Comparison of ENCODE assay signal across 16 cellular contexts in the genomic region with DNA sequence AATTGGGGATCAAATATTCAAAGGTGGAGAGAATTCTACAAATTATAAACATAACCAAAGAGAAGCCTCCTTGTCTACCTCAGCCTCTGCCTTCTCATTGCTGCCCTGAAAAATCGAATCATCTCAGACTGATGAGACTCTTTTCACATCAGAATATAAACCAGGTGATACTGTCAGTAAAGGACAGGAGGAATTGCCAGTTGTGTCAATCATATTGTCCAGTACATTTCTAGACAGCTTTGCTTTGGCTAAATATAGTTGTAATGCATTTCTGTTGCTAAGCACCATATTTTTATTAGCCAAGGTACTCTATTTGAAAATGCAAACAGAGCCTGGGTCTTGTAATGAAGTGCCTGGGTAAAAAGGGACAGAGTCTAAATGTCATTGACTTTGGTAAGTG.
DNase-seq lines count a peak whose midpoint lies in the region; ATAC-seq, FAIRE-seq and TF ChIP-seq lines count a peak whose summit lies in the region.
"Had no signal": no experiment of that assay in that cellular context is flagged by ENCODE, and none has a peak within 500 bp of the region (broad histone marks: within the 10 kb centered on the region; RNA-seq: fewer than 3 reads in every experiment).

No MANE protein-coding gene starts in this region.

- H3K27me3 ChIP-seq in GM12878 (replicated peaks in 1 of 2; ENCODE audit: control insufficient read depth in 2 of 2, insufficient read depth in 2 of 2, low read length in 1 of 2) = no peaks in the 10 kb centered on the region
- no peaks in the 10 kb centered on the region for H3K27me3 ChIP-seq in muscle layer of duodenum (ENCODE audit: low read depth, low read length)
- H3K27me3 ChIP-seq in transverse colon = no peaks in the 10 kb centered on the region
- H3K27me3 ChIP-seq in adrenal gland = no peaks in the 10 kb centered on the region
- H3K27me3 ChIP-seq: BE2C had no signal

- TF ChIP-seq EP300 in GM12878 (IDR thresholded peaks at IDR 0.05; ENCODE audit: borderline replicate concordance in 1 of 2, control insufficient read depth in 1 of 2, low read depth in 2 of 2, low read length in 2 of 2) (no peak), transverse colon (IDR thresholded peaks at IDR 0.05; ENCODE audit: low read depth) (no peak)

- peaks cover 7% of the 10 kb centered on the region; the same call in 2 of the 3 replicates for H3K9me3 ChIP-seq in GM12878 (replicated peaks; ENCODE audit: control insufficient read depth, insufficient read depth, low read length)
- peaks cover 0 to 4% of the 10 kb centered on the region in 2 donors for H3K9me3 ChIP-seq in muscle layer of duodenum (ENCODE audit: control insufficient read depth in 1 of 2, low read length in 2 of 2)
- peaks cover 0 to 10% of the 10 kb centered on the region in 2 donors for H3K9me3 ChIP-seq in transverse colon
- H3K9me3 ChIP-seq in adrenal gland (replicated peaks in 1 of 3) = no peaks in the 10 kb centered on the region
- H3K9me3 ChIP-seq: A549, BE2C, HAP-1 had no signal

- TF ChIP-seq POLR2A in GM12878 (IDR thresholded peaks at IDR 0.05; ENCODE audit: low read depth, low read length) = no peak
- TF ChIP-seq POLR2A in transverse colon (IDR thresholded peaks at IDR 0.05) = no peak
- TF ChIP-seq POLR2A in adrenal gland (IDR thresholded peaks at IDR 0.05) = no peak

- no peaks in the 10 kb centered on the region for H3K79me2 ChIP-seq in GM12878 (ENCODE audit: control insufficient read depth, insufficient read depth, low read length)

- no peak for ATAC-seq in GM12878
- no peak for ATAC-seq in stimulated activated effector memory CD8-positive, alpha-beta T cell treated with anti-CD3 and anti-CD28 coated beads, Interleukin-12 subunit alpha, Interleukin-12 subunit beta, amount 100 ng/mL, for 72 hours
- ATAC-seq: A549; CD8-positive, alpha-beta T cell had no signal

- no peak overlapping the region; the same call in 1 of the 2 replicates for H2AFZ ChIP-seq in GM12878 (ENCODE audit: control insufficient read depth, low read depth, low read length)

- no peak overlapping the region for H3K4me3 Mint-ChIP-seq in stimulated activated effector memory CD8-positive, alpha-beta T cell treated with anti-CD3 and anti-CD28 coated beads, Interleukin-12 subunit alpha, Interleukin-12 subunit beta, amount 100 ng/mL, for 72 hours
- H3K4me3 Mint-ChIP-seq: CD8-positive, alpha-beta T cell had no signal

- H3K4me1 ChIP-seq in GM12878 (ENCODE audit: control insufficient read depth, insufficient read depth, low read length) (peaks cover 16% of the 10 kb centered on the region), muscle layer of duodenum (ENCODE audit: control insufficient read depth in 1 of 2, insufficient read depth in 2 of 2, low read length in 2 of 2) (no peaks in the 10 kb centered on the region), transverse colon (peaks cover 0 to 3% (median 0%) of the 10 kb centered on the region in 4 donors), adrenal gland (replicated peaks in 1 of 2) (no peaks in the 10 kb centered on the region)
- H3K4me1 ChIP-seq: A549, BE2C, HAP-1 had no signal

- 57% methylated on average over 1 of the region's 1 CpG for WGBS in GM12878 (ENCODE audit: insufficient coverage, insufficient replicate concordance, low lambda C conversion rate, missing lambda C conversion rate)
- 76 to 83% methylated on average over 1 of the region's 1 CpG for WGBS in transverse colon (ENCODE audit: low coverage in 1 of 2), 2 donors
- 73 to 88% (median 81%) methylated on average over 1 of the region's 1 CpG for WGBS in adrenal gland, 4 donors

- H3K27ac Mint-ChIP-seq in stimulated activated effector memory CD8-positive, alpha-beta T cell treated with anti-CD3 and anti-CD28 coated beads, Interleukin-12 subunit alpha, Interleukin-12 subunit beta, amount 100 ng/mL, for 72 hours = no peak overlapping the region
- H3K27ac Mint-ChIP-seq: CD8-positive, alpha-beta T cell had no signal

- no peaks in the 10 kb centered on the region for H3K36me3 Mint-ChIP-seq in stimulated activated effector memory CD8-positive, alpha-beta T cell treated with anti-CD3 and anti-CD28 coated beads, Interleukin-12 subunit alpha, Interleukin-12 subunit beta, amount 100 ng/mL, for 72 hours
- H3K36me3 Mint-ChIP-seq: CD8-positive, alpha-beta T cell had no signal

- SMC1A ChIA-PET in GM12878 (lab: Charles Lee; ENCODE audit: uncharacterized antibody, unreplicated experiment) = interaction anchor here (1.1 to 2.9 kb wide), 3 partner anchors 10 to 97 kb away, joined by 3 to 15 read pairs (median 6); no protein-coding TSS in a partner anchor

- no peak for TF ChIP-seq RAD21 in GM12878 (IDR thresholded peaks at IDR 0.05; ENCODE audit: insufficient read depth, low read depth, low read length)

- H3K4me2 ChIP-seq in GM12878 (ENCODE audit: control insufficient read depth, insufficient read depth) = no peak overlapping the region
- H3K4me2 ChIP-seq: A549 had no signal

- no peak overlapping the region for H3K27ac ChIP-seq in GM12878 (ENCODE audit: control insufficient read depth, insufficient read depth)
- H3K27ac ChIP-seq in muscle layer of duodenum (ENCODE audit: low read length) = peak overlapping the region; percentile 33
- H3K27ac ChIP-seq in transverse colon = peak overlapping the region in 3 of 4 donors; percentile 43 to 52 (median 49)
- no peak overlapping the region for H3K27ac ChIP-seq in adrenal gland
- H3K27ac ChIP-seq: A549, C4-2B had no signal

- POLR2A ChIA-PET in GM12878 (lab: Charles Lee) = interaction anchor here (0.7 kb wide), 1 partner anchor 13 kb away, joined by 3 read pairs; no protein-coding TSS in a partner anchor

- no TSS peak for BruUV-seq in GM12878 (replicated peaks; lab: Mats Ljungman, UMichigan)

- TF ChIP-seq CTCF in GM12878 (IDR thresholded peaks at IDR 0.05 in 2 of 3, conservative IDR thresholded peaks at IDR 0.05 in 1 of 3; ENCODE audit: control insufficient read depth in 2 of 3, extremely low read depth in 1 of 3, insufficient read depth in 1 of 3, low read depth in 3 of 3, low read length in 3 of 3) (no peak), transverse colon (IDR thresholded peaks at IDR 0.05) (no peak), adrenal gland (IDR thresholded peaks at IDR 0.05) (no peak)

- H3K36me3 ChIP-seq in GM12878 (ENCODE audit: control insufficient read depth in 2 of 2, insufficient read depth in 2 of 2, low read length in 1 of 2) (no peaks in the 10 kb centered on the region), muscle layer of duodenum (ENCODE audit: control insufficient read depth in 1 of 2, insufficient read depth in 2 of 2, low read length in 2 of 2) (no peaks in the 10 kb centered on the region), transverse colon (no peaks in the 10 kb centered on the region), adrenal gland (replicated peaks in 1 of 2) (no peaks in the 10 kb centered on the region)
- H3K36me3 ChIP-seq: BE2C, HAP-1 had no signal

- H3K4me1 Mint-ChIP-seq in stimulated activated effector memory CD8-positive, alpha-beta T cell treated with anti-CD3 and anti-CD28 coated beads, Interleukin-12 subunit alpha, Interleukin-12 subunit beta, amount 100 ng/mL, for 72 hours = peaks cover 8% of the 10 kb centered on the region

- in situ Hi-C loops in GM12878 (cut with MboI) = no loop called here
- in situ Hi-C loops in transverse colon (cut with MboI; ENCODE audit: low pct_ligation_motif_present in 1 of 4, low pct_unique_long_range_greater_than_20kb in 1 of 4, low sequenced_read_pairs in 3 of 4) = no loop called here

- FAIRE-seq in GM12878 (lab: Jason Lieb, UNC) (no peak), islet of Langerhans (lab: Jason Lieb, UNC) (peak; percentile 89)
- FAIRE-seq: A549, D721Med, H1 had no signal

- intact Hi-C loops in GM12878 (cut with micrococcal nuclease; ENCODE audit: unreplicated experiment) = no loop called here
- intact Hi-C loops in transverse colon (cut with DNase I; ENCODE audit: low total_unique reads) = no loop called here
- intact Hi-C loops in adrenal gland (cut with DNase I) = no loop called here

- no peaks in the 10 kb centered on the region for H4K20me1 ChIP-seq in GM12878 (ENCODE audit: control insufficient read depth, insufficient read depth)

- H3K4me3 ChIP-seq in GM12878 (no peak overlapping the region), muscle layer of duodenum (ENCODE audit: low read depth in 1 of 2, low read length in 2 of 2) (no peak overlapping the region), transverse colon (no peak overlapping the region), adrenal gland (no peak overlapping the region)
- H3K4me3 ChIP-seq: A549, HAP-1 had no signal

- H3K9me3 Mint-ChIP-seq in stimulated activated effector memory CD8-positive, alpha-beta T cell treated with anti-CD3 and anti-CD28 coated beads, Interleukin-12 subunit alpha, Interleukin-12 subunit beta, amount 100 ng/mL, for 72 hours = no peaks in the 10 kb centered on the region
- H3K9me3 Mint-ChIP-seq: CD8-positive, alpha-beta T cell had no signal

- DNase-seq in GM12878 (ENCODE audit: low read depth, low spot score) (no peak), transverse colon (no peak), islet precursor cell (no peak), adrenal gland (no peak)
- DNase-seq in stimulated activated effector memory CD8-positive, alpha-beta T cell treated with anti-CD3 and anti-CD28 coated beads, Interleukin-12 subunit alpha, Interleukin-12 subunit beta, amount 100 ng/mL, for 72 hours (ENCODE audit: low spot score in 2 of 2) = no peak
- DNase-seq: BE2C; CD8-positive, alpha-beta T cell; COR-L47; GF-D8 had no signal

- RAD21 ChIA-PET in GM12878 (lab: Charles Lee; ENCODE audit: unreplicated experiment) = no interaction called here

- CTCF ChIA-PET in GM12878 (lab: Yijun Ruan, JAX) = interaction anchor here (0.7 kb wide), 2 partner anchors 9 to 34 kb away, joined by 3 to 4 read pairs; no protein-coding TSS in a partner anchor

- no peak overlapping the region for H3K9ac ChIP-seq in GM12878 (ENCODE audit: control insufficient read depth, insufficient read depth, low read length)

TF ChIP-seq in GM12878, 131 proteins besides CTCF, POLR2A, EP300 and RAD21:
- TF ChIP-seq ATF7 (IDR thresholded peaks at IDR 0.05; ENCODE audit: low read depth) = no peak
- TF ChIP-seq, protein P1, sequence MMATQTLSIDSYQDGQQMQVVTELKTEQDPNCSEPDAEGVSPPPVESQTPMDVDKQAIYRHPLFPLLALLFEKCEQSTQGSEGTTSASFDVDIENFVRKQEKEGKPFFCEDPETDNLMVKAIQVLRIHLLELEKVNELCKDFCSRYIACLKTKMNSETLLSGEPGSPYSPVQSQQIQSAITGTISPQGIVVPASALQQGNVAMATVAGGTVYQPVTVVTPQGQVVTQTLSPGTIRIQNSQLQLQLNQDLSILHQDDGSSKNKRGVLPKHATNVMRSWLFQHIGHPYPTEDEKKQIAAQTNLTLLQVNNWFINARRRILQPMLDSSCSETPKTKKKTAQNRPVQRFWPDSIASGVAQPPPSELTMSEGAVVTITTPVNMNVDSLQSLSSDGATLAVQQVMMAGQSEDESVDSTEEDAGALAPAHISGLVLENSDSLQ (IDR thresholded peaks at IDR 0.05) = peak; percentile 54; the same call in 1 of the 2 replicates

Comparison
In these comparisons a context has a peak if more than half of its experiments do, and no peak if none do; other contexts are left out.
1. H3K27ac ChIP-seq: peak in muscle layer of duodenum (single experiment) and transverse colon (3 of 4); none in GM12878 (single experiment) and adrenal gland (0 of 5).